ENCODE assay signal across 8 cellular contexts in genomic region chr3:42683875-42684593, GRCh38. TPM values are rescaled to one million over a fixed set of nuclear protein-coding genes. Genes with fewer than 3 reads are reported as not detected.
DNase-seq lines count a peak whose midpoint lies in the region; ATAC-seq lines count a peak whose summit lies in the region.

No MANE protein-coding gene starts in this region.

- H3K27ac Mint-ChIP-seq in activated naive CD8-positive, alpha-beta T cell treated with anti-CD3 and anti-CD28 coated beads, Interleukin-2, amount 10 ng/mL, durations not matched to agents 7 days and 5 days: no peak overlapping the region
- no peak overlapping the region for H3K27ac Mint-ChIP-seq in activated naive CD8-positive, alpha-beta T cell treated with anti-CD3 and anti-CD28 coated beads for 36 hours

- H3K4me3 ChIP-seq in skeletal muscle cell (ENCODE audit: low read depth, low read length): no peak overlapping the region

- peaks cover 28% of the 10 kb centered on the region for H3K27me3 Mint-ChIP-seq in activated naive CD8-positive, alpha-beta T cell treated with anti-CD3 and anti-CD28 coated beads, Interleukin-2, amount 10 ng/mL, durations not matched to agents 7 days and 5 days
- H3K27me3 Mint-ChIP-seq in activated naive CD8-positive, alpha-beta T cell treated with anti-CD3 and anti-CD28 coated beads for 36 hours: peaks cover 27% of the 10 kb centered on the region

- peaks cover 2% of the 10 kb centered on the region for H3K4me1 Mint-ChIP-seq in activated naive CD8-positive, alpha-beta T cell treated with anti-CD3 and anti-CD28 coated beads, Interleukin-2, amount 10 ng/mL, durations not matched to agents 7 days and 5 days
- peaks cover 5% of the 10 kb centered on the region for H3K4me1 Mint-ChIP-seq in activated naive CD8-positive, alpha-beta T cell treated with anti-CD3 and anti-CD28 coated beads for 36 hours

- no peak overlapping the region for H3K4me3 Mint-ChIP-seq in activated naive CD8-positive, alpha-beta T cell treated with anti-CD3 and anti-CD28 coated beads, Interleukin-2, amount 10 ng/mL, durations not matched to agents 7 days and 5 days
- no peak overlapping the region for H3K4me3 Mint-ChIP-seq in activated naive CD8-positive, alpha-beta T cell treated with anti-CD3 and anti-CD28 coated beads for 36 hours

- DNase-seq in activated naive CD8-positive, alpha-beta T cell treated with anti-CD3 and anti-CD28 coated beads, Interleukin-2, amount 10 ng/mL, durations not matched to agents 7 days and 5 days: peak; percentile 7
- no peak for DNase-seq in activated naive CD8-positive, alpha-beta T cell treated with anti-CD3 and anti-CD28 coated beads for 36 hours
- peak; percentile 15 for DNase-seq in activated CD8-positive, alpha-beta memory T cell treated with anti-CD3 and anti-CD28 coated beads, Interleukin-2, amount 50 U/mL, for 24 hours (ENCODE audit: extremely low read depth)
- DNase-seq in globus pallidus (ENCODE audit: low spot score) (peak; percentile 81), skeletal muscle cell (ENCODE audit: low read depth) (peak; percentile 89), NCI-H526 treated with DMSO at 0.1 percent for 48 hours (lab: John Stamatoyannopoulos, UW) (no peak), NCI-H1105 (lab: John Stamatoyannopoulos, UW) (no peak)

- H3K9me3 Mint-ChIP-seq in activated naive CD8-positive, alpha-beta T cell treated with anti-CD3 and anti-CD28 coated beads, Interleukin-2, amount 10 ng/mL, durations not matched to agents 7 days and 5 days: peaks cover 4% of the 10 kb centered on the region
- peaks cover 1% of the 10 kb centered on the region for H3K9me3 Mint-ChIP-seq in activated naive CD8-positive, alpha-beta T cell treated with anti-CD3 and anti-CD28 coated beads for 36 hours

- POLR2A ChIA-PET in activated naive CD8-positive, alpha-beta T cell treated with anti-CD3 and anti-CD28 coated beads, Interleukin-2, amount 10 ng/mL, durations not matched to agents 7 days and 5 days (lab: Charles Lee): no interaction called here

- no peaks in the 10 kb centered on the region for H3K36me3 Mint-ChIP-seq in activated naive CD8-positive, alpha-beta T cell treated with anti-CD3 and anti-CD28 coated beads, Interleukin-2, amount 10 ng/mL, durations not matched to agents 7 days and 5 days
- H3K36me3 Mint-ChIP-seq in activated naive CD8-positive, alpha-beta T cell treated with anti-CD3 and anti-CD28 coated beads for 36 hours: no peaks in the 10 kb centered on the region

- ATAC-seq in activated naive CD8-positive, alpha-beta T cell treated with anti-CD3 and anti-CD28 coated beads, Interleukin-2, amount 10 ng/mL, durations not matched to agents 7 days and 5 days (ENCODE audit: low read depth): no peak
- no peak for ATAC-seq in GM19324 (IDR thresholded peaks at IDR 0.05; ENCODE audit: low FRiP score, unreplicated experiment)

RNA-seq across cellular contexts. Expression of gene KLHL40, which starts 1.3 kb away (rescaled TPM):
- not detected for total RNA-seq in activated naive CD8-positive, alpha-beta T cell treated with anti-CD3 and anti-CD28 coated beads, Interleukin-2, amount 10 ng/mL, durations not matched to agents 7 days and 5 days
- total RNA-seq in activated naive CD8-positive, alpha-beta T cell treated with anti-CD3 and anti-CD28 coated beads for 36 hours: not detected

RNA-seq across cellular contexts. Expression of gene HHATL, which starts 18.6 kb away (rescaled TPM):
- not detected for total RNA-seq in activated naive CD8-positive, alpha-beta T cell treated with anti-CD3 and anti-CD28 coated beads, Interleukin-2, amount 10 ng/mL, durations not matched to agents 7 days and 5 days
- not detected for total RNA-seq in activated naive CD8-positive, alpha-beta T cell treated with anti-CD3 and anti-CD28 coated beads for 36 hours

RNA-seq across cellular contexts. Expression of gene ZBTB47, which starts 30.5 kb away (rescaled TPM):
- total RNA-seq in activated naive CD8-positive, alpha-beta T cell treated with anti-CD3 and anti-CD28 coated beads, Interleukin-2, amount 10 ng/mL, durations not matched to agents 7 days and 5 days: 1 to 10 TPM; 1.1 to 1.3 TPM
- under 1 TPM; 0.68 to 0.87 TPM for total RNA-seq in activated naive CD8-positive, alpha-beta T cell treated with anti-CD3 and anti-CD28 coated beads for 36 hours

Comparison
In these comparisons a context has a peak if more than half of its experiments do, and no peak if none do; other contexts are left out.
1. DNase-seq: peak in activated naive CD8-positive, alpha-beta T cell treated with anti-CD3 and anti-CD28 coated beads, Interleukin-2, amount 10 ng/mL, durations not matched to agents 7 days and 5 days (single experiment), activated CD8-positive, alpha-beta memory T cell treated with anti-CD3 and anti-CD28 coated beads, Interleukin-2, amount 50 U/mL, for 24 hours (single experiment), globus pallidus (single experiment) and skeletal muscle cell (single experiment); none in activated naive CD8-positive, alpha-beta T cell treated with anti-CD3 and anti-CD28 coated beads for 36 hours (single experiment), NCI-H526 treated with DMSO at 0.1 percent for 48 hours (single experiment) and NCI-H1105 (single experiment).